11 cellular contexts compared by ENCODE assay signal in genomic region chr10:71312840-71313789, GRCh38. TPM values are rescaled to one million over a fixed set of nuclear protein-coding genes. Genes with fewer than 3 reads are reported as not detected.
DNase-seq lines count a peak whose midpoint lies in the region; ATAC-seq and TF ChIP-seq lines count a peak whose summit lies in the region.
"Had no signal": no experiment of that assay in that cellular context is flagged by ENCODE, and none has a peak within 500 bp of the region (broad histone marks: within the 10 kb centered on the region; RNA-seq: fewer than 3 reads in every experiment).

No MANE protein-coding gene starts in this region.

- ATAC-seq in Right ventricle myocardium inferior, result peak; percentile 69
- no peak for ATAC-seq in HG03354 (IDR thresholded peaks at IDR 0.05; ENCODE audit: poor library complexity, severe bottlenecking, unreplicated experiment)

- H3K4me1 Mint-ChIP-seq in progenitor cell of endocrine pancreas (ENCODE audit: low read depth), result peaks cover 12% of the 10 kb centered on the region

- WGBS in esophagus muscularis mucosa, result 24% methylated on average over 15 of the region's 19 CpGs

- H3K36me3 Mint-ChIP-seq in progenitor cell of endocrine pancreas (ENCODE audit: insufficient read depth), result no peaks in the 10 kb centered on the region

- H3K9me3 Mint-ChIP-seq in progenitor cell of endocrine pancreas (ENCODE audit: low read depth), result no peaks in the 10 kb centered on the region
- H3K9me3 Mint-ChIP-seq: activated naive CD4-positive, alpha-beta T cell treated with anti-CD3 and anti-CD28 coated beads for 36 hours; stimulated activated naive CD8-positive, alpha-beta T cell treated with anti-CD3 and anti-CD28 coated beads, Interleukin-15, Interleukin-2, amounts not matched to agents 100 ng/mL and 50 ng/mL, for 24 hours had no signal

- H3K4me3 Mint-ChIP-seq in progenitor cell of endocrine pancreas (ENCODE audit: low read depth), result no peak overlapping the region
- H3K4me3 Mint-ChIP-seq: activated naive CD4-positive, alpha-beta T cell treated with anti-CD3 and anti-CD28 coated beads for 36 hours; stimulated activated naive CD8-positive, alpha-beta T cell treated with anti-CD3 and anti-CD28 coated beads, Interleukin-15, Interleukin-2, amounts not matched to agents 100 ng/mL and 50 ng/mL, for 24 hours had no signal

- no peak for TF ChIP-seq EP300 in esophagus muscularis mucosa (IDR thresholded peaks at IDR 0.05)

- peaks cover 25% of the 10 kb centered on the region for H3K27me3 Mint-ChIP-seq in progenitor cell of endocrine pancreas

- H3K4me3 ChIP-seq in esophagus muscularis mucosa, result peak overlapping the region in 3 of 4 donors; percentile 4 to 34 (median 8)
- H3K4me3 ChIP-seq: right lobe of liver had no signal

- H3K4me1 ChIP-seq in esophagus muscularis mucosa, result peaks cover 13 to 29% (median 24%) of the 10 kb centered on the region in 4 donors

- H3K36me3 ChIP-seq in esophagus muscularis mucosa, result no peaks in the 10 kb centered on the region
- H3K36me3 ChIP-seq: right lobe of liver had no signal

- no peak overlapping the region for H3K27ac Mint-ChIP-seq in progenitor cell of endocrine pancreas
- H3K27ac Mint-ChIP-seq: activated naive CD4-positive, alpha-beta T cell treated with anti-CD3 and anti-CD28 coated beads for 36 hours; stimulated activated naive CD8-positive, alpha-beta T cell treated with anti-CD3 and anti-CD28 coated beads, Interleukin-15, Interleukin-2, amounts not matched to agents 100 ng/mL and 50 ng/mL, for 24 hours had no signal

- H3K27ac ChIP-seq in esophagus muscularis mucosa (replicated peaks in 1 of 4), result peak overlapping the region; percentile 61 to 80 (median 66)
- H3K27ac ChIP-seq: right lobe of liver had no signal

- no peak for TF ChIP-seq POLR2A in esophagus muscularis mucosa (IDR thresholded peaks at IDR 0.05; ENCODE audit: low read depth)

- no peak for TF ChIP-seq CTCF in esophagus muscularis mucosa (IDR thresholded peaks at IDR 0.05)
- no peak for TF ChIP-seq CTCF in progenitor cell of endocrine pancreas (IDR thresholded peaks at IDR 0.05; ENCODE audit: unreplicated experiment)

- intact Hi-C loops in Right ventricle myocardium inferior (cut with DNase I) (loop anchor here (5.0 kb wide), 1 partner anchor 584 kb away; no protein-coding TSS in a partner anchor), cardiac septum (cut with DNase I) (no loop called here), esophagus muscularis mucosa (cut with DNase I) (loop anchor here (10.0 kb wide), 2 partner anchors 502 to 582 kb away; no protein-coding TSS in a partner anchor)

- no peaks in the 10 kb centered on the region for H3K9me3 ChIP-seq in esophagus muscularis mucosa
- H3K9me3 ChIP-seq: right lobe of liver had no signal

- no peak for DNase-seq in Right ventricle myocardium inferior (ENCODE audit: missing footprints)
- no peak for DNase-seq in cardiac septum (ENCODE audit: low spot score)
- peak; percentile 95 for DNase-seq in esophagus muscularis mucosa (ENCODE audit: extremely low spot score)
- DNase-seq in myocyte (ENCODE audit: low read depth), result peak; percentile 29
- no peak for DNase-seq in activated gamma-delta T cell (lab: John Stamatoyannopoulos, UW)
- DNase-seq in progenitor cell of endocrine pancreas (ENCODE audit: low spot score, unreplicated experiment), result no peak
- no peak for DNase-seq in NCI-H345 treated with DMSO at 0.1 percent for 48 hours (lab: John Stamatoyannopoulos, UW; ENCODE audit: unreplicated experiment)
- DNase-seq: activated naive CD4-positive, alpha-beta T cell treated with anti-CD3 and anti-CD28 coated beads for 36 hours; right lobe of liver had no signal

- no peaks in the 10 kb centered on the region for H3K27me3 ChIP-seq in esophagus muscularis mucosa
- H3K27me3 ChIP-seq: right lobe of liver had no signal

RNA-seq across cellular contexts. Expression of gene SLC29A3, which starts 5.9 kb away (rescaled TPM):
- total RNA-seq in Right ventricle myocardium inferior (1.8 TPM), cardiac septum (1.6 TPM), esophagus muscularis mucosa (1 to 10 TPM; 4.0 to 6.9 (median 5.0) TPM), myocyte (0.94 and 1.3 TPM in 2 replicates), progenitor cell of endocrine pancreas (13.3 and 13.7 TPM in 2 replicates)
- polyA plus RNA-seq in myocyte (2012), result 2.3 TPM

Comparison
In these comparisons a context has a peak if more than half of its experiments do, and no peak if none do; other contexts are left out.
1. DNase-seq: peak in esophagus muscularis mucosa (single experiment) and myocyte (single experiment); none in Right ventricle myocardium inferior (single experiment), cardiac septum (single experiment), activated gamma-delta T cell (single experiment), progenitor cell of endocrine pancreas (single experiment) and NCI-H345 treated with DMSO at 0.1 percent for 48 hours (single experiment).